ENCODE assay signal across 8 cellular contexts in genomic region chr4:41217020-41217333, GRCh38. TPM values are rescaled to one million over a fixed set of nuclear protein-coding genes. Genes with fewer than 3 reads are reported as not detected.
DNase-seq lines count a peak whose midpoint lies in the region; ATAC-seq and TF ChIP-seq lines count a peak whose summit lies in the region.

No MANE protein-coding gene starts in this region.

- H3K27me3 ChIP-seq in SJCRH30, result no peaks in the 10 kb centered on the region
- H3K27me3 ChIP-seq in trophoblast cell (ENCODE audit: insufficient read depth, low read length), result no peaks in the 10 kb centered on the region

- H2BK12ac ChIP-seq in trophoblast cell (ENCODE audit: low read length), result no peak overlapping the region

- H3K4me3 ChIP-seq in SJCRH30 (peak overlapping the region; percentile 78), epithelial cell of proximal tubule (ENCODE audit: low read depth, low read length) (peak overlapping the region; percentile 62), trophoblast cell (ENCODE audit: low read depth, low read length) (no peak overlapping the region)

- no peak overlapping the region for H4K8ac ChIP-seq in trophoblast cell (ENCODE audit: low read depth, low read length)

- H3K9me3 ChIP-seq in ES-I3 (ENCODE audit: control insufficient read depth, insufficient read depth, low read length) (no peaks in the 10 kb centered on the region), SJCRH30 (replicated peaks) (no peaks in the 10 kb centered on the region), trophoblast cell (ENCODE audit: insufficient read depth, low read depth, low read length) (no peaks in the 10 kb centered on the region)

- H3K18ac ChIP-seq in trophoblast cell (ENCODE audit: low read length), result no peak overlapping the region

- H3K27ac ChIP-seq in SJCRH30, result peak overlapping the region; percentile 62
- no peak overlapping the region for H3K27ac ChIP-seq in trophoblast cell (ENCODE audit: low read depth, low read length)

- H3K4ac ChIP-seq in trophoblast cell (ENCODE audit: low read depth, low read length), result no peak overlapping the region

- no peak for DNase-seq in SJCRH30
- no peak for DNase-seq in epithelial cell of proximal tubule (ENCODE audit: low read depth)
- no peak for DNase-seq in trophoblast cell
- no peak for DNase-seq in erythroblast (lab: John Stamatoyannopoulos, UW)
- no peak for DNase-seq in SHP77 (lab: John Stamatoyannopoulos, UW)

- H3K36me3 ChIP-seq in ES-I3 (ENCODE audit: insufficient read depth, low read length), result no peaks in the 10 kb centered on the region
- no peaks in the 10 kb centered on the region for H3K36me3 ChIP-seq in SJCRH30
- no peaks in the 10 kb centered on the region for H3K36me3 ChIP-seq in trophoblast cell (ENCODE audit: control insufficient read depth in 1 of 2, insufficient read depth in 2 of 2, low read length in 2 of 2)

- peak overlapping the region; percentile 86 for H3K9ac ChIP-seq in ES-I3 (ENCODE audit: low read depth, low read length)
- no peak overlapping the region for H3K9ac ChIP-seq in trophoblast cell (ENCODE audit: low read length)

- peaks cover 17% of the 10 kb centered on the region for H3K79me2 ChIP-seq in trophoblast cell (ENCODE audit: control insufficient read depth, insufficient read depth, low read length, poor library complexity)

- peaks cover 27% of the 10 kb centered on the region for H3K4me1 ChIP-seq in ES-I3 (ENCODE audit: insufficient read depth, low read length)
- H3K4me1 ChIP-seq in SJCRH30, result peaks cover 8% of the 10 kb centered on the region
- H3K4me1 ChIP-seq in trophoblast cell (ENCODE audit: control insufficient read depth in 1 of 2, insufficient read depth in 2 of 2, low read length in 2 of 2), result peaks cover 0 to 3% of the 10 kb centered on the region in 2 experiments

- no peak overlapping the region for H4K12ac ChIP-seq in trophoblast cell (ENCODE audit: low read depth, low read length)

- H2BK120ac ChIP-seq in trophoblast cell (ENCODE audit: insufficient read depth, low read length, poor library complexity), result no peak overlapping the region

- no CpG with 5 or more reads among the region's 2 CpGs for WGBS in trophoblast cell (ENCODE audit: extremely low coverage, insufficient coverage, insufficient read length)

- no peak overlapping the region for H3K23ac ChIP-seq in trophoblast cell (ENCODE audit: low read length)

- no peak overlapping the region for H2BK5ac ChIP-seq in trophoblast cell (ENCODE audit: low read depth, low read length, poor library complexity)

- no peak overlapping the region for H2AFZ ChIP-seq in trophoblast cell (ENCODE audit: insufficient read depth, low read length, poor library complexity)

- TF ChIP-seq POLR2A in erythroblast (IDR thresholded peaks at IDR 0.05; ENCODE audit: low read length), result no peak

- H2AK5ac ChIP-seq in trophoblast cell (ENCODE audit: low read length), result no peak overlapping the region

- H4K91ac ChIP-seq in trophoblast cell (ENCODE audit: low read depth, low read length), result no peak overlapping the region

- H3K14ac ChIP-seq in trophoblast cell (ENCODE audit: low read length), result no peak overlapping the region

- H3K79me1 ChIP-seq in trophoblast cell (ENCODE audit: low read length), result peaks cover 19% of the 10 kb centered on the region

- ATAC-seq in HG03520 (IDR thresholded peaks at IDR 0.05; ENCODE audit: unreplicated experiment), result no peak
- no peak for ATAC-seq in HG03571 (IDR thresholded peaks at IDR 0.05; ENCODE audit: unreplicated experiment)

- no peak for TF ChIP-seq CTCF in epithelial cell of proximal tubule (conservative IDR thresholded peaks at IDR 0.05; ENCODE audit: low read depth, low read length)

- peak overlapping the region; percentile 55 for H3K4me2 ChIP-seq in trophoblast cell (ENCODE audit: low read length)

RNA-seq across cellular contexts. Expression of gene APBB2, which starts 2.6 kb away (rescaled TPM):
- 83.9 and 89.7 TPM in 2 replicates for total RNA-seq in SJCRH30 (2014; rRNA removed; shearing (Covaris generic))
- 27.9 and 39.7 TPM in 2 replicates for total RNA-seq in epithelial cell of proximal tubule
- 41.4 and 45.0 TPM in 2 replicates for polyA plus RNA-seq in trophoblast cell (2013)

RNA-seq across cellular contexts. Expression of gene UCHL1, which starts 39.8 kb away (rescaled TPM):
- total RNA-seq in SJCRH30 (2014; rRNA removed; shearing (Covaris generic)), result 290 and 299 TPM in 2 replicates
- 1,473 and 2,223 TPM in 2 replicates for total RNA-seq in epithelial cell of proximal tubule
- 95.0 and 114 TPM in 2 replicates for polyA plus RNA-seq in trophoblast cell (2013)
